In the genomic region with DNA sequence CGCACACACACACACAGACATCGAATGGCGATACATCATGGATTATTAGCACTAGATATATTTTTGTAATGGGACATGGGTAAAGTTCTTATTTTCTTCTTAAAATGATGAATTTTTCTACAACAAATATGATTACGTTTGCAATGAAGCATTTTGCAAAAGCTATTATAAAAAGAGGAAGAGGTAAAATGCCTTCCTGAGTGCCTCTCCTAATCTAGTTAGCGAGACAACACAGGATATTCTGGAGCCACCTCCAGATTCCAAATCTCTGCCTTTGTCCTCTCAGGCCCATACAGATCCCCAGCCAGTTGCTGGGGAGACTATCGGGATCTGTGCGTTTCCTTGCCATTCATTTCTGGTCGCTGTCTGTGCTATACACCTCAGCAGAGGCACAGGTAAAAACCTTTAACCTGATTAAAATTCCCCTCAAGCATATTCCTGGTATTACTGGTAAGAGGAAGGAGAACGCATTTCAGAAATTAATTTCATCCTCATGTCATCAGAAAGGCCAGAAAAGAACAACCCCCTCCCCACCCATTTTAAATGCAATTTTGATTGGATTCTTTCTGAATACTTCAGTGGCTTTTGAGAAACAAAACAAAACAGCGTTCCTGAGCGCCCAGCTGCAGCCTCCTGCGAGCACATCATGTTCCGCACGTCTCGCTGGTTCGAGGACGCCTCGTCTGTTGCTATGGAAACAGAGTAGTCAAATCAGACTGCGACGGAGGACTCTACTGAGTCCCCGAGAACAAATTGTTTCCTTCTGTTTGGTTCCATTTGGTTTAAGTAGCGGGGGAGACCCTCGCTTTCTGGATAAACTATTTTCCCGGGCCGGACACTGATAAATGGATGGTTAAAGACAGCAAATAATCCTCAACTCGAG, we compare ENCODE assay signal across 8 cellular contexts.
A peak's percentile ranks its signal among the peaks of the same experiment; 100 is the strongest.
DNase-seq lines count a peak whose midpoint lies in the region; ATAC-seq and TF ChIP-seq lines count a peak whose summit lies in the region.

No MANE protein-coding gene starts in this region.

- no peaks in the 10 kb centered on the region for H3K9me3 Mint-ChIP-seq in T-helper 2 cell treated with Interferon-gamma antibody and Interleukin-4, amounts not matched to agents 5 μg/mL and 100 μg/mL, for 36 hours

- WGBS in esophagus squamous epithelium, 2 donors = 40 to 45% methylated on average over 19 to 26 of the region's 26 CpGs

- peaks cover 0 to 7% (median 3%) of the 10 kb centered on the region in 5 donors for H3K27me3 ChIP-seq in subcutaneous abdominal adipose tissue (ENCODE audit: control insufficient read depth in 5 of 5, insufficient read depth in 4 of 5, low read length in 5 of 5)
- H3K27me3 ChIP-seq in esophagus squamous epithelium = peaks cover 0 to 24% (median 0%) of the 10 kb centered on the region in 4 donors

- H3K4me3 Mint-ChIP-seq in T-helper 2 cell treated with Interferon-gamma antibody and Interleukin-4, amounts not matched to agents 5 μg/mL and 100 μg/mL, for 36 hours = peak overlapping the region; percentile 83

- no peak overlapping the region for H3K27ac Mint-ChIP-seq in T-helper 2 cell treated with Interferon-gamma antibody and Interleukin-4, amounts not matched to agents 5 μg/mL and 100 μg/mL, for 36 hours

- TF ChIP-seq CTCF in epithelial cell of esophagus (IDR thresholded peaks at IDR 0.05; ENCODE audit: insufficient read depth, low read depth, low read length, missing control alignments) (no peak), mucosa of descending colon (IDR thresholded peaks at IDR 0.05) (no peak), esophagus squamous epithelium (IDR thresholded peaks at IDR 0.05) (no peak)

- H3K9ac ChIP-seq in subcutaneous abdominal adipose tissue (ENCODE audit: low read length in 5 of 5) = no peak overlapping the region

- H3K4me3 ChIP-seq in epithelial cell of esophagus (ENCODE audit: low read length) (no peak overlapping the region), mucosa of descending colon (no peak overlapping the region), subcutaneous abdominal adipose tissue (ENCODE audit: low read depth in 1 of 5, low read length in 5 of 5) (peak overlapping the region; percentile 38 to 51 (median 44)), esophagus squamous epithelium (peak overlapping the region in 2 of 4 donors; percentile 22 to 47)

- H3K36me3 Mint-ChIP-seq in T-helper 2 cell treated with Interferon-gamma antibody and Interleukin-4, amounts not matched to agents 5 μg/mL and 100 μg/mL, for 36 hours (ENCODE audit: low read depth) = no peaks in the 10 kb centered on the region

- TF ChIP-seq POLR2A in esophagus squamous epithelium (IDR thresholded peaks at IDR 0.05) = no peak

- H3K27me3 Mint-ChIP-seq in T-helper 2 cell treated with Interferon-gamma antibody and Interleukin-4, amounts not matched to agents 5 μg/mL and 100 μg/mL, for 36 hours (ENCODE audit: low read depth) = peaks cover 15% of the 10 kb centered on the region

- H3K9me3 ChIP-seq in mucosa of descending colon = no peaks in the 10 kb centered on the region
- no peaks in the 10 kb centered on the region for H3K9me3 ChIP-seq in subcutaneous abdominal adipose tissue (ENCODE audit: control insufficient read depth in 5 of 5, low read length in 5 of 5)
- no peaks in the 10 kb centered on the region for H3K9me3 ChIP-seq in esophagus squamous epithelium

- intact Hi-C loops in mucosa of descending colon (cut with DNase I, micrococcal nuclease) = no loop called here
- intact Hi-C loops in esophagus squamous epithelium (cut with DNase I) = no loop called here

- H3K27ac ChIP-seq in subcutaneous abdominal adipose tissue (ENCODE audit: low read depth, low read length) (no peak overlapping the region), esophagus squamous epithelium (peak overlapping the region in 1 of 4 donors; percentile 19)

- H3K36me3 ChIP-seq in mucosa of descending colon (ENCODE audit: low read depth) (no peaks in the 10 kb centered on the region), subcutaneous abdominal adipose tissue (ENCODE audit: control insufficient read depth in 5 of 5, insufficient read depth in 5 of 5, low read length in 5 of 5) (no peaks in the 10 kb centered on the region), esophagus squamous epithelium (no peaks in the 10 kb centered on the region)

- peak; percentile 60 for DNase-seq in T-helper 2 cell treated with Interferon-gamma antibody and Interleukin-4, amounts not matched to agents 5 μg/mL and 100 μg/mL, for 36 hours (ENCODE audit: low spot score)
- DNase-seq in epithelial cell of esophagus (ENCODE audit: low read depth) = peak; percentile 29
- peak in 2 of 3 donors; percentile 15 to 69 for DNase-seq in mucosa of descending colon
- DNase-seq in esophagus squamous epithelium (lab: John Stamatoyannopoulos, UW) = no peak
- no peak for DNase-seq in SIG-M5 treated with dmso at 0.1 percent for 504 hours (lab: John Stamatoyannopoulos, UW; ENCODE audit: unreplicated experiment)

- ATAC-seq in GM18870 (IDR thresholded peaks at IDR 0.05; ENCODE audit: unreplicated experiment) (peak; percentile 72), HG02870 (IDR thresholded peaks at IDR 0.05; ENCODE audit: unreplicated experiment) (peak; percentile 93), mucosa of descending colon (peak; percentile 82)

- peaks cover 21% of the 10 kb centered on the region for H3K4me1 Mint-ChIP-seq in T-helper 2 cell treated with Interferon-gamma antibody and Interleukin-4, amounts not matched to agents 5 μg/mL and 100 μg/mL, for 36 hours (ENCODE audit: low read depth)

- H3K4me1 ChIP-seq in mucosa of descending colon (ENCODE audit: low read depth) = no peaks in the 10 kb centered on the region
- H3K4me1 ChIP-seq in subcutaneous abdominal adipose tissue (ENCODE audit: control insufficient read depth in 5 of 5, insufficient read depth in 5 of 5, low read length in 5 of 5) = peaks cover 0 to 11% (median 7%) of the 10 kb centered on the region in 5 donors
- H3K4me1 ChIP-seq in esophagus squamous epithelium = peaks cover 0 to 10% (median 0%) of the 10 kb centered on the region in 3 donors

Comparison
In these comparisons a context has a peak if more than half of its experiments do, and no peak if none do; other contexts are left out.
1. DNase-seq: peak in T-helper 2 cell treated with Interferon-gamma antibody and Interleukin-4, amounts not matched to agents 5 μg/mL and 100 μg/mL, for 36 hours (single experiment), epithelial cell of esophagus (single experiment) and mucosa of descending colon (2 of 3); none in esophagus squamous epithelium (single experiment) and SIG-M5 treated with dmso at 0.1 percent for 504 hours (single experiment).
2. H3K4me3 ChIP-seq: peak in subcutaneous abdominal adipose tissue (5 of 5); none in epithelial cell of esophagus (single experiment) and mucosa of descending colon (single experiment).
3. Peak in every context shown above with its lines, with median percentiles within 50 percentile points of each other: ATAC-seq.